ENCODE assay signal across 1 cellular context in the genomic region with DNA sequence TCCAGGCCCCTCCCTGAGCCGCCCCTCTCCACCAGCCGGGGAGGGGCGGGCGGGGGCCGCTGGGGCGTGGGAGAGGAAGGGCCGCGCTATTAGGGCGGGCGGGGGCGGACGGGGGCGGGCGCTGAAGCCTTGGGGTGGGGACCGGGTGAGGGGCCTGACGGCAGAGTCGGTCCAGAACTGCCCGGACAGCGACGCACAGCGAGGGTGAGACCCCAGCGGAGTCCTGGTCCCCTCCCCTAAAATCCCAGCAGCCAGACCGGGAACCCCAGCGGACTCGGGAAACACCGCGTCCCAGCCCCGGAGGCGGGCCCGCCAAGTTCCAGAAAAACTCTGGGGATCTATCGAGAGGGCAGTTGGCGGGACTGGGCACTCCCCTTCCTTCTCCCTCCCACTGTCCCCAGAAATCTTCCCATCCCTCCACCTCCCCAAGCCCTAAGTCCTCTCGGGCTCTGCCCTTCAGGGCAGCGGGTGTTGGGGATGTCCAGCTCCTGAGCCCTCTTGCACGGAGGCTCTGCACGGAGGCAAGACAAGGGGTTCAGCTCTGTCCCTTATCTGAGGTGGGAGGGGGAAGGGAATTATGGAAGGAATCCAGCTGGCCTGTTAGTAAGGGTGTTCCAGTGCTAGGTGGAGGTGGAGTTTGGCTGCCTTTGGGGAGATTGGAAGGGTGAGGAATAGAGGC.
TF ChIP-seq lines count a peak whose summit lies in the region.

A gene with protein sequence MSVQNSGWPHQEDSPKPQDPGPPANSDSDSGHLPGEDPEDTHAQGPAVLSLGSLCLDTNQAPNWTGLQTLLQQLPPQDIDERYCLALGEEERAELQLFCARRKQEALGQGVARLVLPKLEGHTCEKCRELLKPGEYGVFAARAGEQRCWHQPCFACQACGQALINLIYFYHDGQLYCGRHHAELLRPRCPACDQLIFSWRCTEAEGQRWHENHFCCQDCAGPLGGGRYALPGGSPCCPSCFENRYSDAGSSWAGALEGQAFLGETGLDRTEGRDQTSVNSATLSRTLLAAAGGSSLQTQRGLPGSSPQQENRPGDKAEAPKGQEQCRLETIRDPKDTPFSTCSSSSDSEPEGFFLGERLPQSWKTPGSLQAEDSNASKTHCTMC (plus strand): TSS at position 160 of the 679 bp plus-strand sequence. CDS start 2,692 bp downstream, outside the sequence.

TF ChIP-seq in HEK293T, 16 proteins besides CTCF, POLR2A, EP300 and RAD21:
- TF ChIP-seq SP1 (IDR thresholded peaks at IDR 0.05) = no peak
- TF ChIP-seq TARDBP (IDR thresholded peaks at IDR 0.05) = no peak
- TF ChIP-seq LEF1 (IDR thresholded peaks at IDR 0.05; ENCODE audit: borderline replicate concordance) = no peak
- TF ChIP-seq ZNF384 (IDR thresholded peaks at IDR 0.05) = no peak
- no peak for TF ChIP-seq SUZ12 (IDR thresholded peaks at IDR 0.05)
- TF ChIP-seq, protein P1, sequence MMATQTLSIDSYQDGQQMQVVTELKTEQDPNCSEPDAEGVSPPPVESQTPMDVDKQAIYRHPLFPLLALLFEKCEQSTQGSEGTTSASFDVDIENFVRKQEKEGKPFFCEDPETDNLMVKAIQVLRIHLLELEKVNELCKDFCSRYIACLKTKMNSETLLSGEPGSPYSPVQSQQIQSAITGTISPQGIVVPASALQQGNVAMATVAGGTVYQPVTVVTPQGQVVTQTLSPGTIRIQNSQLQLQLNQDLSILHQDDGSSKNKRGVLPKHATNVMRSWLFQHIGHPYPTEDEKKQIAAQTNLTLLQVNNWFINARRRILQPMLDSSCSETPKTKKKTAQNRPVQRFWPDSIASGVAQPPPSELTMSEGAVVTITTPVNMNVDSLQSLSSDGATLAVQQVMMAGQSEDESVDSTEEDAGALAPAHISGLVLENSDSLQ (IDR thresholded peaks at IDR 0.05) = no peak
- no peak for TF ChIP-seq BHLHE40 (IDR thresholded peaks at IDR 0.05; ENCODE audit: borderline replicate concordance)
- no peak for TF ChIP-seq L3MBTL2 (conservative IDR thresholded peaks at IDR 0.05)
- no peak for TF ChIP-seq FOXK2 (IDR thresholded peaks at IDR 0.05)
- TF ChIP-seq ARNT (IDR thresholded peaks at IDR 0.05) = no peak
- no peak for TF ChIP-seq HDGF (IDR thresholded peaks at IDR 0.05; ENCODE audit: borderline replicate concordance)
- no peak for TF ChIP-seq ELF4 (IDR thresholded peaks at IDR 0.05)
- no peak for TF ChIP-seq FOXM1 (IDR thresholded peaks at IDR 0.05; ENCODE audit: borderline replicate concordance)
- no peak for TF ChIP-seq FOXA1 (IDR thresholded peaks at IDR 0.05)
- TF ChIP-seq CTBP1 (IDR thresholded peaks at IDR 0.05; ENCODE audit: borderline replicate concordance) = no peak
- no peak for TF ChIP-seq NFRKB (IDR thresholded peaks at IDR 0.05)
